In the genomic region with DNA sequence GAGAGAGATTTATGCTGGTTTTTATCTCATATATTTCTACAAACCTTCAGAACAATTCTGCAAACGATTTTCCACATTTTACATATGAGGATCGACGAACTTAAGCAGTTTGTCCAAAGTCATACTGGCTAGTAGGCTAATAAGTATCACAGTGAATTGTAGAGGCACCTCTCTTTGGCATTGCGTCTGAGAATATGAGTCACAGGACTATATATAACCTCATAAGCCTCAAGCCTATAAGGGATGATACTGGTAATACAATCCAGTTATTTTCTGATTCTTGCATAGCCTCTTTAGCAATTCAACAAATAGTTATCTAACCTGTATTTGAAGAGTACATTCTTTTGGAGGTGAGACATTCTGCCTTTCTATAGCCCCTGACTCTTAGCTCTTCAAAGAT, we compare ENCODE assay signal across 23 cellular contexts.
"Had no signal": no experiment of that assay in that cellular context is flagged by ENCODE, and none has a peak within 500 bp of the region (broad histone marks: within the 10 kb centered on the region; RNA-seq: fewer than 3 reads in every experiment).

No MANE protein-coding gene starts in this region.

- H3K4me1 ChIP-seq: adrenal gland, breast epithelium, left ventricle myocardium inferior, upper lobe of left lung had no signal

- H3K27ac ChIP-seq: adrenal gland, breast epithelium, epithelial cell of prostate, hepatocyte, left ventricle myocardium inferior, neutrophil, upper lobe of left lung had no signal

- H2AFZ ChIP-seq: hepatocyte had no signal

- H3K36me3 ChIP-seq: adrenal gland, breast epithelium, left ventricle myocardium inferior, neutrophil, upper lobe of left lung had no signal

- H3K4me2 ChIP-seq: hepatocyte had no signal

- DNase-seq: activated CD4-positive, alpha-beta T cell treated with anti-CD3 and anti-CD28 coated beads, Interleukin-2, amount 50 U/mL, for 4 hours; activated CD8-positive, alpha-beta memory T cell treated with anti-CD3 and anti-CD28 coated beads for 24 hours; activated CD8-positive, alpha-beta memory T cell treated with anti-CD3 and anti-CD28 coated beads, Interleukin-2, amount 50 U/mL, for 4 hours; activated naive CD4-positive, alpha-beta T cell; activated T-cell treated with anti-CD3 and anti-CD28 coated beads, Interleukin-2, amount 50 U/mL, for 24 hours; adrenal gland; cerebellar nuclear complex; cortex of kidney; endodermal cell; foreskin fibroblast; immature natural killer cell; kidney glomerular epithelial cell; left ventricle myocardium inferior; stimulated activated CD4-positive, alpha-beta T cell treated with anti-CD3 and anti-CD28 coated beads, Interleukin-12 subunit alpha, Interleukin-12 subunit beta, amount 100 ng/mL, for 4 hours; stimulated activated CD4-positive, alpha-beta T cell treated with anti-CD3 and anti-CD28 coated beads, Interleukin-4, amount 100 ng/mL, for 4 hours; stimulated activated naive CD8-positive, alpha-beta T cell treated with anti-CD3 and anti-CD28 coated beads, Interleukin-15, Interleukin-2, amounts not matched to agents 100 U/mL and 50 U/mL, for 24 hours; T-cell; upper lobe of left lung had no signal

- H3K4me3 ChIP-seq: adrenal gland, breast epithelium, hepatocyte, left ventricle myocardium inferior, upper lobe of left lung had no signal

- ATAC-seq: stimulated activated naive CD8-positive, alpha-beta T cell treated with anti-CD3 and anti-CD28 coated beads, Interleukin-15, Interleukin-2, amounts not matched to agents 100 U/mL and 50 U/mL, for 24 hours; T-cell; WTC11 had no signal

- H3K9me3 ChIP-seq: adrenal gland, neutrophil, upper lobe of left lung had no signal

- H3K79me2 ChIP-seq: hepatocyte had no signal

- H3K27me3 ChIP-seq: adrenal gland, breast epithelium, hepatocyte, neutrophil, upper lobe of left lung had no signal
